Comparison of ENCODE assay signal across 8 cellular contexts in the genomic region with DNA sequence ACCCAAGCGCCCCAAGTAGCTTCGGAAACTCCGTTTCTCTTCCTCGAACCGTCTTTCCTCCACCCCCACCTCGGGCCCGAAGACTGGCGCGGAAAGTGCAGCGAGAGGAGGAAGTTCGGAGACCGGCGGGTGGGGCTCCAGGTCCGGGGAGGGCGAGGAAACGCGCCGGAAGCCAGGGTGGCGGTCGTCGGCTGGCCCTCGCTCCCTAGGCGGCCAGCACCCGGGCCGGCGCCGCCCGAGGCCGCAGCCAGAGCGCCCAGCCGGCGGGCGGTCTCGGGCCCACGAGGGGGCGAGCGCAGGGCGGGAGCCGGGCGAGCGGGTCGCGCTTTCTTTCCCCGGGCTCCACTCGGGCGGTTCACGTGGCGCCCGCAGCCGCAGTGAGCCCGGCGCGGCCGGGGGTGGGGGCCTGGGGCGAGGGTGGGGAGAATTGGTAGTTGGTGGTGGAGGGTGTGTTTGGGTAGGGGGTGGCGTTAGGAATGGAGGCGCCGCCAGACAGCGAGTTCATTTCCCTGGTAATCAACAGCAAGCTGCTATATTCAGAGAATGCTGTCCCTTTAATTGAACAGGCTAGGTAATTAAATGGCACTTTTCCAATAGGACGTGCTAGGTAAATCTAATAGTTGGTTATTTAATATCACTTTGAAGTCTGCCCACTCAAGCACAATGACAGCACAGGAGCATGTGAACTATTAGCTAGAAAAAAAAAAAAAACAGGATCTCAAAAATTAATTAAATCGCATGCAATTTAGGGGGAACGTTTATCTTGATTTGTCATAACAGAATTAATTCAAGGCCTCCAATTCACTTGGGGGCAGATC. TPM values are rescaled to one million over a fixed set of nuclear protein-coding genes. Genes with fewer than 3 reads are reported as not detected.
DNase-seq lines count a peak whose midpoint lies in the region; ATAC-seq and TF ChIP-seq lines count a peak whose summit lies in the region.

No MANE protein-coding gene starts in this region.

- H3K4me1 ChIP-seq in neuronal stem cell (ENCODE audit: control insufficient read depth in 2 of 2, insufficient read depth in 1 of 2, low read depth in 1 of 2, low read length in 2 of 2) (peaks cover 14 to 19% of the 10 kb centered on the region in 2 donors), upper lobe of left lung (peaks cover 34 to 46% (median 39%) of the 10 kb centered on the region in 4 donors)

- no peak overlapping the region for H2BK12ac ChIP-seq in neuronal stem cell (ENCODE audit: low read length)

- H2BK15ac ChIP-seq in neuronal stem cell (ENCODE audit: low read length) = peak overlapping the region; percentile 11

- H2AK5ac ChIP-seq in neuronal stem cell (ENCODE audit: low read depth, low read length) = no peak overlapping the region

- no peak overlapping the region for H3K9ac ChIP-seq in neuronal stem cell (ENCODE audit: low read depth, low read length, poor library complexity)

- TF ChIP-seq EP300 in upper lobe of left lung (IDR thresholded peaks at IDR 0.05) = no peak

- no peak overlapping the region for H3K4ac ChIP-seq in neuronal stem cell (ENCODE audit: low read length)

- TF ChIP-seq CTCF in HL-60 (IDR thresholded peaks at IDR 0.05; ENCODE audit: insufficient read depth, low read length) = no peak
- TF ChIP-seq CTCF in upper lobe of left lung (IDR thresholded peaks at IDR 0.05) = peak; percentile 33 to 64 (median 38)

- peak overlapping the region; percentile 86 for H3K18ac ChIP-seq in neuronal stem cell (ENCODE audit: low read length)

- H3K36me3 ChIP-seq in neuronal stem cell (replicated peaks in 1 of 2; ENCODE audit: control insufficient read depth in 2 of 2, insufficient read depth in 2 of 2, low read length in 2 of 2) (peaks cover 4 to 44% of the 10 kb centered on the region in 2 donors), upper lobe of left lung (peaks cover 6 to 13% (median 9%) of the 10 kb centered on the region in 4 donors)

- H3K27me3 ChIP-seq in HL-60 (ENCODE audit: insufficient read depth, poor library complexity, severe bottlenecking) = no peaks in the 10 kb centered on the region
- H3K27me3 ChIP-seq in neuronal stem cell (ENCODE audit: control insufficient read depth in 3 of 3, insufficient read depth in 3 of 3, low read depth in 1 of 3, low read length in 3 of 3) = no peaks in the 10 kb centered on the region
- no peaks in the 10 kb centered on the region for H3K27me3 ChIP-seq in upper lobe of left lung

- peak overlapping the region; percentile 37 for H2BK120ac ChIP-seq in neuronal stem cell (ENCODE audit: low read depth, low read length)

- no peak overlapping the region for H4K8ac ChIP-seq in neuronal stem cell (ENCODE audit: low read depth, low read length)

- peak overlapping the region; percentile 64 for H3K14ac ChIP-seq in neuronal stem cell (ENCODE audit: low read length)

- no peak overlapping the region for H3K23ac ChIP-seq in neuronal stem cell (ENCODE audit: low read depth, low read length, poor library complexity)

- H3K4me3 ChIP-seq in HL-60 (replicated peaks; ENCODE audit: insufficient read depth, low read length) = peak overlapping the region; percentile 47
- H3K4me3 ChIP-seq in neuronal stem cell (ENCODE audit: low read length in 2 of 2) = peak overlapping the region; percentile 42 to 78
- peak overlapping the region; percentile 50 to 84 (median 76) for H3K4me3 ChIP-seq in upper lobe of left lung

- H3K9me3 ChIP-seq in neuronal stem cell (replicated peaks in 1 of 2; ENCODE audit: control insufficient read depth in 2 of 2, insufficient read depth in 1 of 2, low read depth in 1 of 2, low read length in 2 of 2) = no peaks in the 10 kb centered on the region
- no peaks in the 10 kb centered on the region for H3K9me3 ChIP-seq in upper lobe of left lung

- H3K4me2 ChIP-seq in neuronal stem cell (ENCODE audit: insufficient read depth, low read length, poor library complexity, severe bottlenecking) = peak overlapping the region; percentile 67

- peak overlapping the region; percentile 45 for H2BK5ac ChIP-seq in neuronal stem cell (ENCODE audit: low read length)

- 100% methylated on average over 1 of the region's 62 CpGs; no CpG with 5 or more reads in 1 of the 2 donors for WGBS in neuronal stem cell (ENCODE audit: extremely low coverage in 2 of 2, insufficient read length in 2 of 2, insufficient replicate concordance in 1 of 2), 2 donors
- 1 to 3% methylated on average over 23 to 60 of the region's 62 CpGs for WGBS in upper lobe of left lung, 2 donors

- ATAC-seq in GM19455 (IDR thresholded peaks at IDR 0.05; ENCODE audit: unreplicated experiment) (peak; percentile 44), upper lobe of left lung (ENCODE audit: low FRiP score in 2 of 2) (peak; percentile 51 to 81)

- peak overlapping the region; percentile 84 for H2AFZ ChIP-seq in neuronal stem cell (ENCODE audit: low read length)

- peak overlapping the region; percentile 40 for H4K91ac ChIP-seq in neuronal stem cell (ENCODE audit: low read depth, low read length, poor library complexity)

- no peaks in the 10 kb centered on the region for H3K79me1 ChIP-seq in neuronal stem cell (ENCODE audit: low read depth, low read length)

- in situ Hi-C loops in Caki2 (cut with HindIII; ENCODE audit: low pct_unique_long_range_greater_than_20kb, low sequenced_read_pairs) = no loop called here

- peak overlapping the region; percentile 88 for H3K27ac ChIP-seq in HL-60 (replicated peaks)
- H3K27ac ChIP-seq in neuronal stem cell (replicated peaks; ENCODE audit: low read length) = peak overlapping the region; percentile 62
- peak overlapping the region; percentile 84 to 94 (median 88) for H3K27ac ChIP-seq in upper lobe of left lung

- DNase-seq in Caki2 (ENCODE audit: low read depth) = peak; percentile 23
- DNase-seq in HL-60 (ENCODE audit: low read depth in 1 of 2, low spot score in 1 of 2) = peak; percentile 57 to 83
- peak; percentile 72 for DNase-seq in RPMI7951 (ENCODE audit: low read depth)
- DNase-seq in activated naive CD4-positive, alpha-beta T cell treated with Interleukin-2 at 50 U/mL for 16 hours = peak; percentile 70
- DNase-seq in germinal center (ENCODE audit: low spot score) = peak; percentile 81
- DNase-seq in neuronal stem cell (ENCODE audit: low spot score) = no peak
- DNase-seq in upper lobe of left lung = peak; percentile 82 to 93

- TF ChIP-seq POLR2A in upper lobe of left lung (IDR thresholded peaks at IDR 0.05) = peak in 2 of 4 donors; percentile 28 to 62

RNA-seq across cellular contexts. Expression of a gene that starts 6.7 kb away (rescaled TPM):
- total RNA-seq in Caki2 (2014; rRNA removed; shearing (Covaris generic); ENCODE audit: low replicate concordance) = 14.8 and 20.5 TPM in 2 replicates
- 86.1 and 92.4 TPM in 2 replicates for total RNA-seq in RPMI7951 (2014; rRNA removed; shearing (Covaris generic))
- polyA plus RNA-seq in neuronal stem cell (2013, experiment 1 of 2) = 111 TPM
- polyA plus RNA-seq in neuronal stem cell (2013, experiment 2 of 2) = 116 TPM
- total RNA-seq in upper lobe of left lung = 10 to 100 TPM; 23.7 to 54.4 (median 42.4) TPM
